In genomic region chr22:39319284-39320170, GRCh38 we compare ENCODE assay signal across 1 cellular context.
TF ChIP-seq lines count a peak whose summit lies in the region.

TSS of gene RPL3 (minus strand) at chr22:39319623. CDS start at chr22:39319597, 26 bp downstream.

TF ChIP-seq in WTC11, 78 proteins besides CTCF, POLR2A, EP300 and RAD21 (continued from another document and continues in another):
- TF ChIP-seq ZNF281 (CRISPR knock-in tag; IDR thresholded peaks at IDR 0.05) = peak; percentile 67; the same call in 1 of the 2 replicates
- peak; percentile 58 for TF ChIP-seq TEAD1 (CRISPR knock-in tag; IDR thresholded peaks at IDR 0.05)
- peak; percentile 87 for TF ChIP-seq GABPB1 (CRISPR knock-in tag; IDR thresholded peaks at IDR 0.05)
- peak; percentile 89 for TF ChIP-seq NFATC4 (CRISPR knock-in tag; IDR thresholded peaks at IDR 0.05)
- no peak for TF ChIP-seq NR1H2 (CRISPR knock-in tag; IDR thresholded peaks at IDR 0.05)
- TF ChIP-seq NR3C1 (CRISPR knock-in tag; conservative IDR thresholded peaks at IDR 0.05; ENCODE audit: low read depth) = 0 out of 2 replicates have a peak, but pooled peaks have one; percentile 38
- peak; percentile 17; the same call in 1 of the 2 replicates for TF ChIP-seq ZNF416 (CRISPR knock-in tag; IDR thresholded peaks at IDR 0.05)
- no peak for TF ChIP-seq MXD4 (CRISPR knock-in tag; IDR thresholded peaks at IDR 0.05; ENCODE audit: borderline replicate concordance)
- TF ChIP-seq GTF2I (CRISPR knock-in tag; conservative IDR thresholded peaks at IDR 0.05) = no peak
- no peak for TF ChIP-seq ZNF396 (CRISPR knock-in tag; IDR thresholded peaks at IDR 0.05; ENCODE audit: borderline replicate concordance)
- TF ChIP-seq JAZF1 (CRISPR knock-in tag; IDR thresholded peaks at IDR 0.05) = no peak
- TF ChIP-seq ATF1 (CRISPR knock-in tag; IDR thresholded peaks at IDR 0.05) = 0 out of 2 replicates have a peak, but pooled peaks have one; percentile 64
- TF ChIP-seq TP53 (CRISPR knock-in tag; IDR thresholded peaks at IDR 0.05) = no peak
- TF ChIP-seq ZBTB21 (CRISPR knock-in tag; IDR thresholded peaks at IDR 0.05; ENCODE audit: borderline replicate concordance) = peak; percentile 92; the same call in 1 of the 2 replicates
- TF ChIP-seq PREB (CRISPR knock-in tag; IDR thresholded peaks at IDR 0.05; ENCODE audit: borderline replicate concordance) = no peak
- no peak for TF ChIP-seq ZNF425 (CRISPR knock-in tag; conservative IDR thresholded peaks at IDR 0.05)
- no peak for TF ChIP-seq CREB1 (CRISPR knock-in tag; IDR thresholded peaks at IDR 0.05)
- TF ChIP-seq ZNF671 (CRISPR knock-in tag; IDR thresholded peaks at IDR 0.05) = 0 out of 2 replicates have a peak, but pooled peaks have one; percentile 46
- TF ChIP-seq SOX15 (CRISPR knock-in tag; IDR thresholded peaks at IDR 0.05) = no peak
- TF ChIP-seq FOXP1 (CRISPR knock-in tag; IDR thresholded peaks at IDR 0.05; ENCODE audit: borderline replicate concordance) = peak; percentile 75
- 0 out of 2 replicates have a peak, but pooled peaks have one; percentile 41 for TF ChIP-seq ELF4 (CRISPR knock-in tag; IDR thresholded peaks at IDR 0.05; ENCODE audit: low read depth)
- 0 out of 2 replicates have a peak, but pooled peaks have one; percentile 69 for TF ChIP-seq OVOL2 (CRISPR knock-in tag; IDR thresholded peaks at IDR 0.05; ENCODE audit: borderline replicate concordance)
- no peak for TF ChIP-seq NR2C2 (CRISPR knock-in tag; IDR thresholded peaks at IDR 0.05)
- TF ChIP-seq GRHL2 (CRISPR knock-in tag; IDR thresholded peaks at IDR 0.05; ENCODE audit: insufficient replicate concordance, severe bottlenecking) = no peak
- TF ChIP-seq ZNF532 (CRISPR knock-in tag; IDR thresholded peaks at IDR 0.05; ENCODE audit: borderline replicate concordance) = peak; percentile 82; the same call in 1 of the 2 replicates
- no peak for TF ChIP-seq TEAD4 (CRISPR knock-in tag; IDR thresholded peaks at IDR 0.05)
- TF ChIP-seq, protein P1, sequence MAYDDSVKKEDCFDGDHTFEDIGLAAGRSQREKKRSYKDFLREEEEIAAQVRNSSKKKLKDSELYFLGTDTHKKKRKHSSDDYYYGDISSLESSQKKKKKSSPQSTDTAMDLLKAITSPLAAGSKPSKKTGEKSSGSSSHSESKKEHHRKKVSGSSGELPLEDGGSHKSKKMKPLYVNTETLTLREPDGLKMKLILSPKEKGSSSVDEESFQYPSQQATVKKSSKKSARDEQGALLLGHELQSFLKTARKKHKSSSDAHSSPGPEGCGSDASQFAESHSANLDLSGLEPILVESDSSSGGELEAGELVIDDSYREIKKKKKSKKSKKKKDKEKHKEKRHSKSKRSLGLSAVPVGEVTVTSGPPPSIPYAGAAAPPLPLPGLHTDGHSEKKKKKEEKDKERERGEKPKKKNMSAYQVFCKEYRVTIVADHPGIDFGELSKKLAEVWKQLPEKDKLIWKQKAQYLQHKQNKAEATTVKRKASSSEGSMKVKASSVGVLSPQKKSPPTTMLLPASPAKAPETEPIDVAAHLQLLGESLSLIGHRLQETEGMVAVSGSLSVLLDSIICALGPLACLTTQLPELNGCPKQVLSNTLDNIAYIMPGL (CRISPR knock-in tag; IDR thresholded peaks at IDR 0.05) = 0 out of 2 replicates have a peak, but pooled peaks have one; percentile 71
- TF ChIP-seq, protein P2, sequence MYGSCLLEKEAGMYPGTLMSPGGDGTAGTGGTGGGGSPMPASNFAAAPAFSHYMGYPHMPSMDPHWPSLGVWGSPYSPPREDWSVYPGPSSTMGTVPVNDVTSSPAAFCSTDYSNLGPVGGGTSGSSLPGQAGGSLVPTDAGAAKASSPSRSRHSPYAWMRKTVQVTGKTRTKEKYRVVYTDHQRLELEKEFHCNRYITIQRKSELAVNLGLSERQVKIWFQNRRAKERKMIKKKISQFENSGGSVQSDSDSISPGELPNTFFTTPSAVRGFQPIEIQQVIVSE (CRISPR knock-in tag; IDR thresholded peaks at IDR 0.05; ENCODE audit: borderline replicate concordance) = no peak; the same call in 1 of the 2 replicates
- peak; percentile 82; the same call in 1 of the 2 replicates for TF ChIP-seq E2F5 (CRISPR knock-in tag; IDR thresholded peaks at IDR 0.05)
- TF ChIP-seq, protein P3, sequence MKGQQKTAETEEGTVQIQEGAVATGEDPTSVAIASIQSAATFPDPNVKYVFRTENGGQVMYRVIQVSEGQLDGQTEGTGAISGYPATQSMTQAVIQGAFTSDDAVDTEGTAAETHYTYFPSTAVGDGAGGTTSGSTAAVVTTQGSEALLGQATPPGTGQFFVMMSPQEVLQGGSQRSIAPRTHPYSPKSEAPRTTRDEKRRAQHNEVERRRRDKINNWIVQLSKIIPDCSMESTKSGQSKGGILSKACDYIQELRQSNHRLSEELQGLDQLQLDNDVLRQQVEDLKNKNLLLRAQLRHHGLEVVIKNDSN (CRISPR knock-in tag; IDR thresholded peaks at IDR 0.05) = no peak
- peak; percentile 99 for TF ChIP-seq SP1 (CRISPR knock-in tag; conservative IDR thresholded peaks at IDR 0.05)
- no peak; the same call in 1 of the 2 replicates for TF ChIP-seq ESRRA (CRISPR knock-in tag; IDR thresholded peaks at IDR 0.05; ENCODE audit: borderline replicate concordance)
- TF ChIP-seq, protein P4, sequence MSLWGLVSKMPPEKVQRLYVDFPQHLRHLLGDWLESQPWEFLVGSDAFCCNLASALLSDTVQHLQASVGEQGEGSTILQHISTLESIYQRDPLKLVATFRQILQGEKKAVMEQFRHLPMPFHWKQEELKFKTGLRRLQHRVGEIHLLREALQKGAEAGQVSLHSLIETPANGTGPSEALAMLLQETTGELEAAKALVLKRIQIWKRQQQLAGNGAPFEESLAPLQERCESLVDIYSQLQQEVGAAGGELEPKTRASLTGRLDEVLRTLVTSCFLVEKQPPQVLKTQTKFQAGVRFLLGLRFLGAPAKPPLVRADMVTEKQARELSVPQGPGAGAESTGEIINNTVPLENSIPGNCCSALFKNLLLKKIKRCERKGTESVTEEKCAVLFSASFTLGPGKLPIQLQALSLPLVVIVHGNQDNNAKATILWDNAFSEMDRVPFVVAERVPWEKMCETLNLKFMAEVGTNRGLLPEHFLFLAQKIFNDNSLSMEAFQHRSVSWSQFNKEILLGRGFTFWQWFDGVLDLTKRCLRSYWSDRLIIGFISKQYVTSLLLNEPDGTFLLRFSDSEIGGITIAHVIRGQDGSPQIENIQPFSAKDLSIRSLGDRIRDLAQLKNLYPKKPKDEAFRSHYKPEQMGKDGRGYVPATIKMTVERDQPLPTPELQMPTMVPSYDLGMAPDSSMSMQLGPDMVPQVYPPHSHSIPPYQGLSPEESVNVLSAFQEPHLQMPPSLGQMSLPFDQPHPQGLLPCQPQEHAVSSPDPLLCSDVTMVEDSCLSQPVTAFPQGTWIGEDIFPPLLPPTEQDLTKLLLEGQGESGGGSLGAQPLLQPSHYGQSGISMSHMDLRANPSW (CRISPR knock-in tag; conservative IDR thresholded peaks at IDR 0.05; ENCODE audit: low read depth) = no peak
- TF ChIP-seq, protein P5, sequence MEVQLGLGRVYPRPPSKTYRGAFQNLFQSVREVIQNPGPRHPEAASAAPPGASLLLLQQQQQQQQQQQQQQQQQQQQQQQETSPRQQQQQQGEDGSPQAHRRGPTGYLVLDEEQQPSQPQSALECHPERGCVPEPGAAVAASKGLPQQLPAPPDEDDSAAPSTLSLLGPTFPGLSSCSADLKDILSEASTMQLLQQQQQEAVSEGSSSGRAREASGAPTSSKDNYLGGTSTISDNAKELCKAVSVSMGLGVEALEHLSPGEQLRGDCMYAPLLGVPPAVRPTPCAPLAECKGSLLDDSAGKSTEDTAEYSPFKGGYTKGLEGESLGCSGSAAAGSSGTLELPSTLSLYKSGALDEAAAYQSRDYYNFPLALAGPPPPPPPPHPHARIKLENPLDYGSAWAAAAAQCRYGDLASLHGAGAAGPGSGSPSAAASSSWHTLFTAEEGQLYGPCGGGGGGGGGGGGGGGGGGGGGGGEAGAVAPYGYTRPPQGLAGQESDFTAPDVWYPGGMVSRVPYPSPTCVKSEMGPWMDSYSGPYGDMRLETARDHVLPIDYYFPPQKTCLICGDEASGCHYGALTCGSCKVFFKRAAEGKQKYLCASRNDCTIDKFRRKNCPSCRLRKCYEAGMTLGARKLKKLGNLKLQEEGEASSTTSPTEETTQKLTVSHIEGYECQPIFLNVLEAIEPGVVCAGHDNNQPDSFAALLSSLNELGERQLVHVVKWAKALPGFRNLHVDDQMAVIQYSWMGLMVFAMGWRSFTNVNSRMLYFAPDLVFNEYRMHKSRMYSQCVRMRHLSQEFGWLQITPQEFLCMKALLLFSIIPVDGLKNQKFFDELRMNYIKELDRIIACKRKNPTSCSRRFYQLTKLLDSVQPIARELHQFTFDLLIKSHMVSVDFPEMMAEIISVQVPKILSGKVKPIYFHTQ (CRISPR knock-in tag; IDR thresholded peaks at IDR 0.05) = peak; percentile 46; the same call in 1 of the 2 replicates
